In the genomic region with DNA sequence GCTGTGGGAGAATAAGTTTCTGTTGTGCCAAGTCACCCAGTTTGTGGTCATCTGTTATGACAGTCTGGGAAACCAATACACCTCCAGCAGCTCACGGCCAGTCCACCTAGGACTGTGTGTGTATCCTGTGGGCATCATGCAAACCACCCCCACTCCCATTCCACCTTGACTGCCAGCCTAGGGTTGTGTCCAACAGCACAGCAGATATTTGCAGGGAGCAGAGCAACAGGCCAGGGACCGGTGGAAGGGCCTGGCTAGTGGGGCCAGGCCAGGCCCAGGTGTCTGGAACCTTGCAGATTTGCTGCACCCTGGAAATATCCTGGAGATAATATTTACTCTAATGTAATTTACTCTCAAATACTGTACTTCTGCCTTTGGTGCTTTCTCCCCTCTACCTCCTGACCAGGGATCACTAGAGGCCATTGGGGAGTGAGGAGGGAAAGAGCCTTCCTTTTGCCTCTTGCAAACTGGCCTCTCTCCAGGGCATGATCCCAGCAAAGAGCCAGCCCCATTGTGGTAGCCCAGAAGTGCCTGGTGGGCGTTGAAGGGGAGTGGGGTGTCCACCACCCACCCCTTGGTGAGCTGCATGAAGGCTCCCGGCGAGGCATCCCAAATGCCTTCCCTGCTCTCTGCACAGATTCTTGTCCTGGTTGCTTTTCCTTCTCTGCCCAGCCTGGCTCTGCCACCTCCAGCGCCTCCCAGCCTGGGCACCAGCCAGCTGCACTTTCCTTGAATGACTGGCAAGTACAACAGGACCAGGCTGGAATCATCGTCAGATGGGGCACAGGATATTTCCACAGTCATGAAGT, we compare ENCODE assay signal across 26 cellular contexts. TPM values are rescaled to one million over a fixed set of nuclear protein-coding genes. Genes with fewer than 3 reads are reported as not detected.
A peak's percentile ranks its signal among the peaks of the same experiment; 100 is the strongest.
DNase-seq lines count a peak whose midpoint lies in the region; ATAC-seq and TF ChIP-seq lines count a peak whose summit lies in the region.
"Had no signal": no experiment of that assay in that cellular context is flagged by ENCODE, and none has a peak within 500 bp of the region (broad histone marks: within the 10 kb centered on the region; RNA-seq: fewer than 3 reads in every experiment).

No MANE protein-coding gene starts in this region.

- intact Hi-C loops in upper lobe of right lung (cut with DNase I) = no loop called here

- no peaks in the 10 kb centered on the region for H4K20me1 ChIP-seq in SK-N-SH (ENCODE audit: insufficient read depth)
- H4K20me1 ChIP-seq: BLaER1 treated with 17β-estradiol and CSF1 and Interleukin-3, amounts not matched to agents 10 nM and 100 nM had no signal

- no peaks in the 10 kb centered on the region for H3K79me2 ChIP-seq in SK-N-SH (ENCODE audit: insufficient read depth)

- H3K4me1 ChIP-seq in SK-N-SH (ENCODE audit: control insufficient read depth in 1 of 2, insufficient read depth in 2 of 2, low read depth in 1 of 2, low read length in 1 of 2) = peaks cover 0 to 7% of the 10 kb centered on the region in 2 experiments; a peak in 1 of 4 replicates
- H3K4me1 ChIP-seq in liver (ENCODE audit: control insufficient read depth in 4 of 4, insufficient read depth in 4 of 4, low read length in 3 of 4) = peaks cover 7 to 31% (median 19%) of the 10 kb centered on the region in 4 donors
- no peaks in the 10 kb centered on the region for H3K4me1 ChIP-seq in upper lobe of right lung
- H3K4me1 ChIP-seq: Caco-2, SJSA1 had no signal

- peak; percentile 38; the same call in 2 of the 3 replicates for ATAC-seq in SK-N-SH treated with all-trans-retinoic acid at 6 μM for 48 hours
- ATAC-seq in omental fat pad (ENCODE audit: low FRiP score) = peak; percentile 37
- ATAC-seq in upper lobe of right lung = peak; percentile 53
- no peak for ATAC-seq in HG02623 (IDR thresholded peaks at IDR 0.05; ENCODE audit: unreplicated experiment)
- ATAC-seq: Right ventricle myocardium inferior had no signal

- no peak overlapping the region for H3K9ac ChIP-seq in SK-N-SH
- peak overlapping the region; percentile 56 to 71 for H3K9ac ChIP-seq in liver (ENCODE audit: low read depth in 1 of 2, low read length in 2 of 2)
- H3K9ac ChIP-seq: BLaER1 treated with 17β-estradiol and CSF1 and Interleukin-3, amounts not matched to agents 10 nM and 100 nM had no signal

- H3K9me3 ChIP-seq in SK-N-SH (no peaks in the 10 kb centered on the region), liver (ENCODE audit: control insufficient read depth in 4 of 4, low read length in 3 of 4) (no peaks in the 10 kb centered on the region), upper lobe of right lung (no peaks in the 10 kb centered on the region)
- H3K9me3 ChIP-seq: SJSA1 had no signal

- no peak overlapping the region for H2AFZ ChIP-seq in SK-N-SH (ENCODE audit: low read depth)

- no peak for TF ChIP-seq RAD21 in SK-N-SH (IDR thresholded peaks at IDR 0.05; ENCODE audit: low read length)
- no peak for TF ChIP-seq RAD21 in liver (IDR thresholded peaks at IDR 0.05)

- TF ChIP-seq CTCF in SK-N-SH (IDR thresholded peaks at IDR 0.05) (no peak), liver (IDR thresholded peaks at IDR 0.05; ENCODE audit: low read depth, low read length, missing input control) (no peak), omental fat pad (IDR thresholded peaks at IDR 0.05) (no peak), upper lobe of right lung (IDR thresholded peaks at IDR 0.05) (no peak)

- H3F3A ChIP-seq in SK-N-SH (replicated peaks; ENCODE audit: insufficient read depth) = no peaks in the 10 kb centered on the region

- no peak overlapping the region for H3K4me3 ChIP-seq in SK-N-SH (ENCODE audit: low read depth in 2 of 2, low read length in 1 of 2)
- peak overlapping the region in 2 of 3 donors; percentile 3 to 32 for H3K4me3 ChIP-seq in liver (ENCODE audit: low read depth in 1 of 3, low read length in 3 of 3)
- no peak overlapping the region for H3K4me3 ChIP-seq in upper lobe of right lung
- H3K4me3 ChIP-seq: BLaER1 treated with 17β-estradiol and CSF1 and Interleukin-3, amounts not matched to agents 10 nM and 100 nM; SJSA1 had no signal

- H3K36me3 ChIP-seq in SK-N-SH (replicated peaks in 1 of 2; ENCODE audit: control insufficient read depth in 1 of 2, insufficient read depth in 2 of 2, low read length in 1 of 2) (no peaks in the 10 kb centered on the region), liver (ENCODE audit: control insufficient read depth in 4 of 4, insufficient read depth in 3 of 4, low read depth in 1 of 4, low read length in 3 of 4) (no peaks in the 10 kb centered on the region), upper lobe of right lung (no peaks in the 10 kb centered on the region)
- H3K36me3 ChIP-seq: SJSA1 had no signal

- no peaks in the 10 kb centered on the region for H3K9me2 ChIP-seq in SK-N-SH

- POLR2A ChIA-PET in SK-N-SH (lab: Yijun Ruan, JAX) = no interaction called here

- H3K27me3 ChIP-seq in SK-N-SH (ENCODE audit: insufficient read depth) = no peaks in the 10 kb centered on the region
- H3K27me3 ChIP-seq in liver (ENCODE audit: control insufficient read depth in 4 of 4, insufficient read depth in 4 of 4, low read length in 3 of 4) = no peaks in the 10 kb centered on the region
- no peaks in the 10 kb centered on the region for H3K27me3 ChIP-seq in upper lobe of right lung
- H3K27me3 ChIP-seq: BLaER1 treated with 17β-estradiol and CSF1 and Interleukin-3, amounts not matched to agents 10 nM and 100 nM; SJSA1 had no signal

- DNase-seq in SK-N-SH (no peak), omental fat pad (ENCODE audit: low spot score) (no peak), upper lobe of right lung (peak; percentile 72), GDM1 (lab: John Stamatoyannopoulos, UW) (no peak)
- DNase-seq in stimulated activated naive CD4-positive, alpha-beta T cell treated with Interleukin-2 at 50 U/mL for 16 hours (lab: John Stamatoyannopoulos, UW) = no peak
- DNase-seq: ACHN; Caco-2; CD4-positive, alpha-beta memory T cell; DMS 273 treated with DMSO at 0.1 percent for 48 hours; DND-41; H7; KBM-7; MM.1S; NCI-H1048; NCI-H1436; NCI-H2081; NCI-H2171 treated with DMSO at 0.1 percent for 48 hours; NCI-H526 had no signal

- no peak overlapping the region for H3K4me2 ChIP-seq in SK-N-SH
- H3K4me2 ChIP-seq: BLaER1 treated with 17β-estradiol and CSF1 and Interleukin-3, amounts not matched to agents 10 nM and 100 nM had no signal

- no peak for TF ChIP-seq EP300 in SK-N-SH (IDR thresholded peaks at IDR 0.05; ENCODE audit: borderline replicate concordance in 1 of 2, low read depth in 1 of 2, low read length in 1 of 2)

- H3K27ac ChIP-seq in SK-N-SH (ENCODE audit: low read depth in 2 of 2, low read length in 1 of 2) (no peak overlapping the region; a peak in 1 of 4 replicates), liver (ENCODE audit: low read depth in 1 of 2, low read length in 2 of 2) (peak overlapping the region; percentile 92 to 99), upper lobe of right lung (no peak overlapping the region)
- H3K27ac ChIP-seq: 22Rv1; BLaER1 treated with 17β-estradiol and CSF1 and Interleukin-3, amounts not matched to agents 10 nM and 100 nM; HL-60; SJSA1 had no signal

- 98% methylated on average over 7 of the region's 7 CpGs for WGBS in SK-N-SH (ENCODE audit: low lambda C conversion rate)
- WGBS in liver = 40% methylated on average over 7 of the region's 7 CpGs

- CTCF ChIA-PET in SK-N-SH (lab: Yijun Ruan, JAX) = interaction anchor here (0.6 kb wide), 2 partner anchors 9 to 14 kb away, joined by 3 read pairs; no protein-coding TSS in a partner anchor

TF ChIP-seq in SK-N-SH treated with all-trans-retinoic acid at 6 μM for 48 hours, 23 proteins besides CTCF, POLR2A, EP300 and RAD21 (continues in another document):
- TF ChIP-seq ZFP30 (CRISPR knock-in tag; IDR thresholded peaks at IDR 0.05) (no peak), GLIS3 (CRISPR knock-in tag; IDR thresholded peaks at IDR 0.05) (no peak), CSDC2 (CRISPR knock-in tag; IDR thresholded peaks at IDR 0.05) (no peak), ZNF70 (CRISPR knock-in tag; IDR thresholded peaks at IDR 0.05) (no peak), PPARA (CRISPR knock-in tag; IDR thresholded peaks at IDR 0.05; ENCODE audit: borderline replicate concordance) (no peak)

TF ChIP-seq in SK-N-SH, 30 proteins besides CTCF, POLR2A, EP300 and RAD21:
- TF ChIP-seq NRF1 (IDR thresholded peaks at IDR 0.05; ENCODE audit: low read depth, low read length) = no peak
- TF ChIP-seq EZH2phosphoT487 (IDR thresholded peaks at IDR 0.05; ENCODE audit: borderline replicate concordance, low read depth) = no peak
- TF ChIP-seq SIN3A (IDR thresholded peaks at IDR 0.05; ENCODE audit: borderline replicate concordance, low read depth, low read length) = no peak
- TF ChIP-seq, protein P1, sequence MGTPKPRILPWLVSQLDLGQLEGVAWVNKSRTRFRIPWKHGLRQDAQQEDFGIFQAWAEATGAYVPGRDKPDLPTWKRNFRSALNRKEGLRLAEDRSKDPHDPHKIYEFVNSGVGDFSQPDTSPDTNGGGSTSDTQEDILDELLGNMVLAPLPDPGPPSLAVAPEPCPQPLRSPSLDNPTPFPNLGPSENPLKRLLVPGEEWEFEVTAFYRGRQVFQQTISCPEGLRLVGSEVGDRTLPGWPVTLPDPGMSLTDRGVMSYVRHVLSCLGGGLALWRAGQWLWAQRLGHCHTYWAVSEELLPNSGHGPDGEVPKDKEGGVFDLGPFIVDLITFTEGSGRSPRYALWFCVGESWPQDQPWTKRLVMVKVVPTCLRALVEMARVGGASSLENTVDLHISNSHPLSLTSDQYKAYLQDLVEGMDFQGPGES (IDR thresholded peaks at IDR 0.05; ENCODE audit: low read depth, low read length) = no peak

TF ChIP-seq in liver, 16 proteins besides CTCF, POLR2A, EP300 and RAD21:
- TF ChIP-seq JUND (IDR thresholded peaks at IDR 0.05) (no peak), TAF1 (conservative IDR thresholded peaks at IDR 0.05) (peak; percentile 73)
- TF ChIP-seq, protein P2, sequence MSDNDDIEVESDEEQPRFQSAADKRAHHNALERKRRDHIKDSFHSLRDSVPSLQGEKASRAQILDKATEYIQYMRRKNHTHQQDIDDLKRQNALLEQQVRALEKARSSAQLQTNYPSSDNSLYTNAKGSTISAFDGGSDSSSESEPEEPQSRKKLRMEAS (IDR thresholded peaks at IDR 0.05) = no peak

RNA-seq across cellular contexts. Expression of a gene that starts 15.2 kb away (rescaled TPM):
- 36.4 and 46.4 TPM in 2 replicates for polyA plus RNA-seq in SK-N-SH (2012; rRNA removed)
- polyA plus RNA-seq in SK-N-SH (2012; cell fraction: cytosol; rRNA removed) = 45.8 and 45.9 TPM in 2 replicates
- 20.5 and 33.6 TPM in 2 replicates for polyA plus RNA-seq in SK-N-SH (2012; cell fraction: nucleus; rRNA removed)
- 10 to 100 TPM; 26.8 to 62.5 TPM for total RNA-seq in liver
- polyA plus RNA-seq in liver = 10 to 100 TPM; 23.8 to 24.7 TPM
- total RNA-seq in omental fat pad = 10 to 100 TPM; 16.4 to 63.2 (median 24.3) TPM
- 20.1 TPM for total RNA-seq in upper lobe of right lung

Comparison
In these comparisons a context has a peak if more than half of its experiments do, and no peak if none do; other contexts are left out.
1. H3K27ac ChIP-seq: peak in liver (2 of 2); none in SK-N-SH (0 of 2) and upper lobe of right lung (single experiment).
2. H3K4me3 ChIP-seq: peak in liver (2 of 3); none in SK-N-SH (0 of 2) and upper lobe of right lung (single experiment).